19 cellular contexts compared by ENCODE assay signal in the genomic region with DNA sequence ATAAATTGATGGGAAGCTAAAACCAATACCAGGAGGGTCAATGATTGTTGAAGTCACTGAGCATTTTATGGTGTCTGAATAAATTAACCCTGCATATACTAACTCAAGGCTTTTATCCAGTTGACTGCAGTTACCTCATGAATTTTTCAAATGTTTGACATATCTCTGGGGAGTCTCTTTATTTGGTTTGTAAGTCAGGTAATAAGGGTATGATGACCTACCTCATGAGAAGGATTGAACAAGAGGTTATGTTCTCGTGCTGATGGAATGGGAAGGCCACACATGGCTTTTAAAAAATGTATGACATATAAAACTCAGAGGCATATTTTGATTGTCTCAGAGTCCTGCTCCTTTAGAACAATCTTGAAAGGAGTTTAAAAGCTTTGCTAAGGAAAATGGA.
DNase-seq lines count a peak whose midpoint lies in the region; ATAC-seq and TF ChIP-seq lines count a peak whose summit lies in the region.
"Had no signal": no experiment of that assay in that cellular context is flagged by ENCODE, and none has a peak within 500 bp of the region (broad histone marks: within the 10 kb centered on the region; RNA-seq: fewer than 3 reads in every experiment).

No MANE protein-coding gene starts in this region.

- H3K4me1 Mint-ChIP-seq in endodermal cell (peaks cover 28% of the 10 kb centered on the region), T-cell (no peaks in the 10 kb centered on the region)
- H3K4me1 Mint-ChIP-seq: B cell; CD4-positive, CD25-positive, alpha-beta regulatory T cell had no signal

- 83 to 97% methylated on average over 1 of the region's 1 CpG for WGBS in endodermal cell (ENCODE audit: insufficient coverage in 1 of 2, insufficient read length in 1 of 2), 2 experiments
- 67% methylated on average over 1 of the region's 1 CpG for WGBS in mammary epithelial cell (ENCODE audit: low coverage, missing lambda C conversion rate)

- H3K27ac ChIP-seq in endodermal cell (ENCODE audit: low read depth, low read length) (no peak overlapping the region), mammary epithelial cell (ENCODE audit: insufficient read depth, low read depth, low read length) (no peak overlapping the region)
- H3K27ac ChIP-seq: BLaER1, C4-2B, GM23248 had no signal

- H3K4me3 ChIP-seq in endodermal cell (ENCODE audit: low read length), result peak overlapping the region; percentile 21
- no peak overlapping the region for H3K4me3 ChIP-seq in mammary epithelial cell (replicated peaks in 1 of 3; ENCODE audit: insufficient read depth in 1 of 3, low read depth in 2 of 3, low read length in 3 of 3)
- H3K4me3 ChIP-seq: BLaER1, GM12878, GM23248 had no signal

- H3K9ac ChIP-seq in endodermal cell (ENCODE audit: extremely low read depth, low read length, poor library complexity, severe bottlenecking), result no peak overlapping the region
- no peak overlapping the region for H3K9ac ChIP-seq in mammary epithelial cell (ENCODE audit: insufficient read depth, low read length)
- H3K9ac ChIP-seq: BLaER1, GM23248 had no signal

- in situ Hi-C loops in mammary epithelial cell (cut with MboI; ENCODE audit: low sequenced_read_pairs in 2 of 2), result no loop called here

- no peaks in the 10 kb centered on the region for H3K79me2 ChIP-seq in mammary epithelial cell (ENCODE audit: insufficient read depth, low read length)

- H3K4me3 Mint-ChIP-seq in endodermal cell (no peak overlapping the region), T-cell (no peak overlapping the region)
- H3K4me3 Mint-ChIP-seq: B cell; CD4-positive, CD25-positive, alpha-beta regulatory T cell; CD8-positive, alpha-beta T cell had no signal

- H3K27ac Mint-ChIP-seq in endodermal cell, result no peak overlapping the region
- H3K27ac Mint-ChIP-seq in T-cell, result no peak overlapping the region
- H3K27ac Mint-ChIP-seq: B cell; CD4-positive, CD25-positive, alpha-beta regulatory T cell; CD8-positive, alpha-beta T cell had no signal

- TF ChIP-seq CTCF in endodermal cell (conservative IDR thresholded peaks at IDR 0.05), result no peak
- TF ChIP-seq CTCF in mammary epithelial cell (conservative IDR thresholded peaks at IDR 0.05 in 1 of 2, IDR thresholded peaks at IDR 0.05 in 1 of 2; ENCODE audit: extremely low read depth in 1 of 2, insufficient read depth in 1 of 2, low read depth in 1 of 2, low read length in 2 of 2), result no peak

- no peaks in the 10 kb centered on the region for H3K27me3 ChIP-seq in endodermal cell (ENCODE audit: control insufficient read depth, insufficient read depth, low read length, poor library complexity, severe bottlenecking)
- H3K27me3 ChIP-seq in mammary epithelial cell (ENCODE audit: insufficient read depth, low read length), result no peaks in the 10 kb centered on the region
- H3K27me3 ChIP-seq: BLaER1 had no signal

- no TSS peak for BruUV-seq in mammary epithelial cell (replicated peaks; lab: Mats Ljungman, UMichigan)

- H3K36me3 ChIP-seq in endodermal cell (ENCODE audit: control insufficient read depth, insufficient read depth, low read length) (no peaks in the 10 kb centered on the region), mammary epithelial cell (ENCODE audit: insufficient read depth, low read length) (no peaks in the 10 kb centered on the region)
- H3K36me3 ChIP-seq: BLaER1 had no signal

- H3K27me3 Mint-ChIP-seq in endodermal cell (ENCODE audit: insufficient read depth) (no peaks in the 10 kb centered on the region), T-cell (no peaks in the 10 kb centered on the region)
- H3K27me3 Mint-ChIP-seq: B cell had no signal

- dilution Hi-C loops in mammary epithelial cell (cut with HindIII; ENCODE audit: low sequenced_read_pairs), result no loop called here

- ATAC-seq in T-cell (replicated peaks in 1 of 4), result no peak
- ATAC-seq: CD8-positive, alpha-beta T cell; GM12878 had no signal

- DNase-seq in endodermal cell, result no peak
- peak; percentile 77 for DNase-seq in kidney tubule cell (ENCODE audit: low spot score)
- peak; percentile 54 for DNase-seq in renal cortical epithelial cell (ENCODE audit: low read depth)
- no peak for DNase-seq in NCI-H524 treated with DMSO at 0.1 percent for 48 hours (lab: John Stamatoyannopoulos, UW)
- DNase-seq in T-cell, result no peak
- DNase-seq in mammary epithelial cell, result no peak
- DNase-seq: CD4-positive, CD25-positive, alpha-beta regulatory T cell; CD8-positive, alpha-beta T cell; DMS 273 treated with DMSO at 0.1 percent for 48 hours; DMS79; EL; GDM1; GM23248; H7; HCEC 1CT had no signal

- intact Hi-C loops in mammary epithelial cell (cut with micrococcal nuclease), result no loop called here

- H3K9me3 Mint-ChIP-seq in endodermal cell (no peaks in the 10 kb centered on the region), T-cell (no peaks in the 10 kb centered on the region)
- H3K9me3 Mint-ChIP-seq: CD8-positive, alpha-beta T cell had no signal

- H3K36me3 Mint-ChIP-seq in endodermal cell (ENCODE audit: low read depth), result no peaks in the 10 kb centered on the region
- no peaks in the 10 kb centered on the region for H3K36me3 Mint-ChIP-seq in T-cell
- H3K36me3 Mint-ChIP-seq: CD4-positive, CD25-positive, alpha-beta regulatory T cell; CD8-positive, alpha-beta T cell had no signal

- peaks cover 8% of the 10 kb centered on the region for H3K4me1 ChIP-seq in endodermal cell (ENCODE audit: control insufficient read depth, insufficient read depth, low read length)
- no peaks in the 10 kb centered on the region for H3K4me1 ChIP-seq in mammary epithelial cell (ENCODE audit: insufficient read depth, low read length)
- H3K4me1 ChIP-seq: BLaER1 had no signal

- no peaks in the 10 kb centered on the region for H4K20me1 ChIP-seq in mammary epithelial cell (ENCODE audit: insufficient read depth, low read length)
- H4K20me1 ChIP-seq: BLaER1 had no signal

- H3K9me3 ChIP-seq in endodermal cell (ENCODE audit: control insufficient read depth, low read length), result no peaks in the 10 kb centered on the region
- no peaks in the 10 kb centered on the region for H3K9me3 ChIP-seq in mammary epithelial cell (replicated peaks; ENCODE audit: insufficient read depth, low read length)
- H3K9me3 ChIP-seq: BLaER1 had no signal

- H2AFZ ChIP-seq in mammary epithelial cell (ENCODE audit: low read depth, low read length), result no peak overlapping the region
- H2AFZ ChIP-seq: GM23248 had no signal

- CTCF ChIA-PET in T-cell (lab: Charles Lee), result no interaction called here
- CTCF ChIA-PET in mammary epithelial cell (lab: Charles Lee; ENCODE audit: low non-redundant PET), result no interaction called here

- POLR2A ChIA-PET in T-cell (lab: Charles Lee), result no interaction called here

- no peak overlapping the region for H3K4me2 ChIP-seq in mammary epithelial cell (ENCODE audit: insufficient read depth, low read depth, low read length)
- H3K4me2 ChIP-seq: BLaER1 had no signal

Comparison
In these comparisons a context has a peak if more than half of its experiments do, and no peak if none do; other contexts are left out.
1. DNase-seq: peak in kidney tubule cell (single experiment) and renal cortical epithelial cell (single experiment); none in endodermal cell (single experiment), NCI-H524 treated with DMSO at 0.1 percent for 48 hours (single experiment), T-cell (0 of 34) and mammary epithelial cell (single experiment).